Comparison of ENCODE assay signal across 25 cellular contexts in the genomic region with DNA sequence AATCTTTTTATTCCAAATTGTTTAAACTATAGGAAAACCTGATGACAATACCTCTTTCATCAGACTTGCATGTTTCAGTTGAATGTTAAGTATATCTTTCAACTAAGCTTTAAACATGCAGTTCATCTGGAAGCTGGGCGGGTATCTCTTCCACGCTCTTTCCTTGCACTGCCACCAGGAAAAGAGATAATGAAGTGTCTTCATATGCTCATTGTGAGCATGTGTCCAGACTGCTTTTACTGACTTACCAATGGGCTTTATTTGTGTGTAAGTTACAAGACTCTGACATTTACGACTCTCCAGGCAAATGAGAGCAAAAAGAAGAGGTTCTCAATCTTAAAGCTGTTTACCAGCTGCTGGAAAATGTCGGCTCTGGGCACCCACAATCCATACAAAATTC. TPM values are rescaled to one million over a fixed set of nuclear protein-coding genes. Genes with fewer than 3 reads are reported as not detected.
"Had no signal": no experiment of that assay in that cellular context is flagged by ENCODE, and none has a peak within 500 bp of the region (broad histone marks: within the 10 kb centered on the region; RNA-seq: fewer than 3 reads in every experiment).

No MANE protein-coding gene starts in this region.

- H3K9me3 ChIP-seq: adrenal gland, breast epithelium had no signal

- H3K27ac Mint-ChIP-seq: activated CD8-positive, alpha-beta T cell treated with anti-CD3 and anti-CD28 coated beads for 36 hours; activated naive CD8-positive, alpha-beta T cell treated with anti-CD3 and anti-CD28 coated beads, Interleukin-2, amount 10 ng/mL, durations not matched to agents 7 days and 5 days; activated T-cell treated with anti-CD3 and anti-CD28 coated beads, Interleukin-2, amount 50 U/mL, for 72 hours; activated T-helper 2 cell treated with anti-CD3 and anti-CD28 coated beads, Interferon-gamma antibody, Interleukin-2, Interleukin-4, amounts not matched to agents 10 μg/mL and 5 μg/mL and 100 μg/mL, durations not matched to agents 14 hours and 24 hours and 36 hours had no signal

- DNase-seq: activated CD4-positive, alpha-beta T cell treated with anti-CD3 and anti-CD28 coated beads for 4 hours; activated CD8-positive, alpha-beta memory T cell treated with anti-CD3 and anti-CD28 coated beads, Interleukin-2, amount 50 U/mL, for 4 hours; activated CD8-positive, alpha-beta T cell treated with anti-CD3 and anti-CD28 coated beads for 36 hours; activated gamma-delta T cell treated with Interleukin-2 at 50 U/mL for 16 hours; activated naive CD4-positive, alpha-beta T cell treated with anti-CD3 and anti-CD28 coated beads, Interleukin-2, amount 50 U/mL, for 16 hours; activated naive CD8-positive, alpha-beta T cell treated with anti-CD3 and anti-CD28 coated beads, Interleukin-2, amount 10 ng/mL, durations not matched to agents 7 days and 5 days; activated T-cell treated with anti-CD3 and anti-CD28 coated beads, Interleukin-2, amount 50 U/mL, for 72 hours; adrenal gland; aorta; Karpas-422; MM.1S; NCI-H1105; NCI-H1436; NCI-H1694 treated with DMSO at 0.1 percent for 48 hours; NCI-H2029 treated with DMSO at 0.1 percent for 48 hours; NCI-H446; NCI-H524; PC-9; SHP77 treated with DMSO at 0.1 percent for 48 hours; T-helper 1 cell had no signal

- H3K36me3 ChIP-seq: adrenal gland, breast epithelium had no signal

- ATAC-seq: activated CD4-positive, CD25-positive, alpha-beta regulatory T cell treated with anti-CD3 and anti-CD28 coated beads, Interleukin-2, amount 50 U/mL, for 24 hours; activated CD8-positive, alpha-beta T cell treated with anti-CD3 and anti-CD28 coated beads for 36 hours; activated T-cell treated with anti-CD3 and anti-CD28 coated beads, Interleukin-2, amount 50 U/mL, for 72 hours had no signal

- H3K27ac ChIP-seq: adrenal gland, breast epithelium, PC-9 had no signal

- H3K36me3 Mint-ChIP-seq: activated naive CD8-positive, alpha-beta T cell treated with anti-CD3 and anti-CD28 coated beads, Interleukin-2, amount 10 ng/mL, durations not matched to agents 7 days and 5 days had no signal

- H3K4me1 Mint-ChIP-seq: activated naive CD8-positive, alpha-beta T cell treated with anti-CD3 and anti-CD28 coated beads, Interleukin-2, amount 10 ng/mL, durations not matched to agents 7 days and 5 days; central memory CD8-positive, alpha-beta T cell had no signal

- H3K9me3 Mint-ChIP-seq: activated CD8-positive, alpha-beta T cell treated with anti-CD3 and anti-CD28 coated beads for 36 hours; activated naive CD8-positive, alpha-beta T cell treated with anti-CD3 and anti-CD28 coated beads, Interleukin-2, amount 10 ng/mL, durations not matched to agents 7 days and 5 days; activated T-cell treated with anti-CD3 and anti-CD28 coated beads, Interleukin-2, amount 50 U/mL, for 72 hours; activated T-helper 2 cell treated with anti-CD3 and anti-CD28 coated beads, Interferon-gamma antibody, Interleukin-2, Interleukin-4, amounts not matched to agents 10 μg/mL and 5 μg/mL and 100 μg/mL, durations not matched to agents 14 hours and 24 hours and 36 hours; central memory CD8-positive, alpha-beta T cell had no signal

- H3K4me3 Mint-ChIP-seq: activated CD8-positive, alpha-beta T cell treated with anti-CD3 and anti-CD28 coated beads for 36 hours; activated naive CD8-positive, alpha-beta T cell treated with anti-CD3 and anti-CD28 coated beads, Interleukin-2, amount 10 ng/mL, durations not matched to agents 7 days and 5 days; activated T-cell treated with anti-CD3 and anti-CD28 coated beads, Interleukin-2, amount 50 U/mL, for 72 hours; central memory CD8-positive, alpha-beta T cell had no signal

- H3K4me3 ChIP-seq: adrenal gland, breast epithelium, PC-9 had no signal

RNA-seq across cellular contexts. Expression of a gene that starts 52.7 kb away (rescaled TPM):
- total RNA-seq: activated CD8-positive, alpha-beta T cell treated with anti-CD3 and anti-CD28 coated beads for 36 hours; activated naive CD8-positive, alpha-beta T cell treated with anti-CD3 and anti-CD28 coated beads, Interleukin-2, amount 10 ng/mL, durations not matched to agents 7 days and 5 days; activated T-cell treated with anti-CD3 and anti-CD28 coated beads, Interleukin-2, amount 50 U/mL, for 72 hours; adrenal gland; aorta; PC-9; T-helper 2 cell treated with Interferon-gamma antibody and Interleukin-4, amounts not matched to agents 100 ng/mL and 5 ng/mL, for 36 hours had no signal
